9 cellular contexts compared by ENCODE assay signal in the genomic region with DNA sequence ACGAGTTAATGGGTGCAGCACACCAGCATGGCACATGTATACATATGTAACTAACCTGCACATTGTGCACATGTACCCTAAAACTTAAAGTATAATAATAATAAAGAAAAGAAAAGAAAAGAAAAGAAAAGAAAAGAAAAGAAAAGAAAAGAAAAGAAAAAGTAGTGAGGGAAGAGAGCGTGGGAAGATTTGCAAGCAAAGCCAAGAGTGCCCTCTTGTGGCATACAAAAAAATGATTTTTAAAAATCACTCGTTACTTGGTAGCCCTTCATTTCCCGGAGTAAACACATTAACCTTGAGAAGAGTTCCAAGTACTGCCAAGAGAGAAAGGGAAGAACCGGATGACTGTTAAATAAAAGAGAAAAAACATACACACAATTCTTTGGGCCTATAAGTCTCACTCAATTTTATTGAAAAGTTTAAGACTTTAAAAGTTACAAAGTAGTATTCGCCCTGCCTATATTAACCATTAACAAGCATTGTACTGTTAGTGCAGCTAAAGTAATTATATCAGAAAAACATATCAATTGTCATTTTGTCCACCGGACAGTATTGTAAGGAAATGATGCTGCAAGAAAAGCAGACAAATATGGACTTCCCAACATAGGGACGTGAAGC. TPM values are rescaled to one million over a fixed set of nuclear protein-coding genes. Genes with fewer than 3 reads are reported as not detected.
DNase-seq lines count a peak whose midpoint lies in the region; ATAC-seq, FAIRE-seq and TF ChIP-seq lines count a peak whose summit lies in the region.
"Had no signal": no experiment of that assay in that cellular context is flagged by ENCODE, and none has a peak within 500 bp of the region (broad histone marks: within the 10 kb centered on the region; RNA-seq: fewer than 3 reads in every experiment).

No MANE protein-coding gene starts in this region.

- in situ Hi-C loops in GM13976 (cut with MboI; ENCODE audit: low sequenced_read_pairs, unreplicated experiment) = loop anchor here (5.0 to 10.0 kb wide), 3 partner anchors 181 to 378 kb away; no protein-coding TSS in a partner anchor

- TF ChIP-seq CTCF in AG04449 (IDR thresholded peaks at IDR 0.05; ENCODE audit: insufficient read depth, low read length, missing control alignments) = peak; percentile 38
- TF ChIP-seq CTCF in GM13976 (IDR thresholded peaks at IDR 0.05; ENCODE audit: borderline replicate concordance, control extremely low read depth, extremely low read depth, insufficient read depth, missing control alignments) = no peak
- TF ChIP-seq CTCF in Peyer's patch (IDR thresholded peaks at IDR 0.05) = peak; percentile 45 to 76 (median 70)
- TF ChIP-seq CTCF in endothelial cell of umbilical vein (IDR thresholded peaks at IDR 0.05; ENCODE audit: extremely low read depth in 1 of 2, insufficient read depth in 1 of 2, low read depth in 1 of 2, low read length in 2 of 2) = peak in 1 of 2 donors; percentile 25

- H3K4me3 ChIP-seq in AG04449 (ENCODE audit: low read depth, low read length) (no peak overlapping the region), Peyer's patch (no peak overlapping the region), endothelial cell of umbilical vein (replicated peaks in 1 of 3; ENCODE audit: insufficient read depth in 1 of 3, low read depth in 1 of 3, low read length in 3 of 3) (no peak overlapping the region)

- H3K36me3 ChIP-seq in Peyer's patch (peaks cover 0 to 17% (median 0%) of the 10 kb centered on the region in 3 donors), endothelial cell of umbilical vein (ENCODE audit: control insufficient read depth in 2 of 2, extremely low read depth in 1 of 2, insufficient read depth in 2 of 2, low read length in 2 of 2) (no peaks in the 10 kb centered on the region)

- H3K9me3 ChIP-seq in Peyer's patch = no peaks in the 10 kb centered on the region
- no peaks in the 10 kb centered on the region for H3K9me3 ChIP-seq in endothelial cell of umbilical vein (replicated peaks; ENCODE audit: control insufficient read depth, insufficient read depth, low read length)

- intact Hi-C loops in endothelial cell of umbilical vein (cut with micrococcal nuclease) = loop anchor here (1.0 kb wide), 2 partner anchors 183 to 278 kb away; no protein-coding TSS in a partner anchor

- no peaks in the 10 kb centered on the region for H3K79me2 ChIP-seq in endothelial cell of umbilical vein (ENCODE audit: control insufficient read depth, insufficient read depth, low read length)

- POLR2A ChIA-PET in AG04449 (lab: Yijun Ruan, JAX) = no interaction called here
- POLR2A ChIA-PET in endothelial cell of umbilical vein (lab: Charles Lee) = no interaction called here

- ATAC-seq in naive B cell (ENCODE audit: low read depth in 2 of 2) = peak in 1 of 2 donors; percentile 58
- no peak for ATAC-seq in stimulated activated memory B cell treated with anti-CD40 and anti-IgM and Interleukin-4, amounts not matched to agents 10 μg/mL and 1 μg/mL and 100 μg/mL, for 72 hours

- H4K20me1 ChIP-seq in endothelial cell of umbilical vein (replicated peaks; ENCODE audit: control insufficient read depth, extremely low read depth, insufficient read depth, low read length) = no peaks in the 10 kb centered on the region

- CTCF ChIA-PET in AG04449 (lab: Yijun Ruan, JAX) (interaction anchor here (0.7 to 4.2 kb wide), 41 partner anchors 9 to 525 kb away, joined by 3 to 225 read pairs (median 6); a partner anchor contains a TSS), endothelial cell of umbilical vein (lab: Charles Lee) (interaction anchor here (0.8 to 4.2 kb wide), 12 partner anchors 16 to 648 kb away, joined by 3 to 74 read pairs (median 10); a partner anchor contains a TSS)

- no peak for TF ChIP-seq POLR2A in Peyer's patch (IDR thresholded peaks at IDR 0.05)
- no peak for TF ChIP-seq POLR2A in endothelial cell of umbilical vein (IDR thresholded peaks at IDR 0.05; ENCODE audit: low read depth, low read length)

- no peaks in the 10 kb centered on the region for H3K9me3 Mint-ChIP-seq in naive B cell
- no peaks in the 10 kb centered on the region for H3K9me3 Mint-ChIP-seq in stimulated activated memory B cell treated with anti-CD40 and anti-IgM and Interleukin-4, amounts not matched to agents 10 μg/mL and 1 μg/mL and 100 μg/mL, for 72 hours
- no peaks in the 10 kb centered on the region for H3K9me3 Mint-ChIP-seq in T-helper 2 cell treated with Interferon-gamma antibody and Interleukin-4, amounts not matched to agents 5 μg/mL and 100 μg/mL, for 36 hours
- H3K9me3 Mint-ChIP-seq: dendritic cell treated with granulocyte-macrophage colony-stimulating factor and Interleukin-4, amounts not matched to agents 40 ng/mL and 50 ng/mL, for 4 days had no signal

- no peaks in the 10 kb centered on the region for H3K36me3 Mint-ChIP-seq in naive B cell
- H3K36me3 Mint-ChIP-seq in stimulated activated memory B cell treated with anti-CD40 and anti-IgM and Interleukin-4, amounts not matched to agents 10 μg/mL and 1 μg/mL and 100 μg/mL, for 72 hours = no peaks in the 10 kb centered on the region
- no peaks in the 10 kb centered on the region for H3K36me3 Mint-ChIP-seq in T-helper 2 cell treated with Interferon-gamma antibody and Interleukin-4, amounts not matched to agents 5 μg/mL and 100 μg/mL, for 36 hours (ENCODE audit: low read depth)

- no peak overlapping the region for H3K4me2 ChIP-seq in endothelial cell of umbilical vein (ENCODE audit: insufficient read depth, low read length)

- H3K9me1 ChIP-seq in endothelial cell of umbilical vein (replicated peaks; ENCODE audit: control insufficient read depth, extremely low read depth, insufficient read depth, low read length) = no peaks in the 10 kb centered on the region

- H3K4me1 ChIP-seq in Peyer's patch = peaks cover 0 to 7% (median 1%) of the 10 kb centered on the region in 4 donors
- peaks cover 14% of the 10 kb centered on the region for H3K4me1 ChIP-seq in endothelial cell of umbilical vein (ENCODE audit: control insufficient read depth, extremely low read depth, insufficient read depth, low read length)

- no peak overlapping the region for H2AFZ ChIP-seq in endothelial cell of umbilical vein (ENCODE audit: low read depth, low read length)

- no peak overlapping the region for H3K27ac Mint-ChIP-seq in naive B cell
- no peak overlapping the region for H3K27ac Mint-ChIP-seq in stimulated activated memory B cell treated with anti-CD40 and anti-IgM and Interleukin-4, amounts not matched to agents 10 μg/mL and 1 μg/mL and 100 μg/mL, for 72 hours
- no peak overlapping the region for H3K27ac Mint-ChIP-seq in T-helper 2 cell treated with Interferon-gamma antibody and Interleukin-4, amounts not matched to agents 5 μg/mL and 100 μg/mL, for 36 hours
- H3K27ac Mint-ChIP-seq: dendritic cell treated with granulocyte-macrophage colony-stimulating factor and Interleukin-4, amounts not matched to agents 40 ng/mL and 50 ng/mL, for 4 days had no signal

- DNase-seq in AG04449 (ENCODE audit: low read depth, low spot score) (no peak), GM13976 (ENCODE audit: low spot score) (peak; percentile 36), Peyer's patch (no peak), endothelial cell of umbilical vein (ENCODE audit: low read depth, low spot score) (peak; percentile 63), naive B cell (peak; percentile 30), 8988T (no peak)
- no peak for DNase-seq in T-helper 2 cell treated with Interferon-gamma antibody and Interleukin-4, amounts not matched to agents 5 μg/mL and 100 μg/mL, for 36 hours (ENCODE audit: low spot score)

- H3K4me3 Mint-ChIP-seq in naive B cell = no peak overlapping the region
- no peak overlapping the region for H3K4me3 Mint-ChIP-seq in stimulated activated memory B cell treated with anti-CD40 and anti-IgM and Interleukin-4, amounts not matched to agents 10 μg/mL and 1 μg/mL and 100 μg/mL, for 72 hours
- H3K4me3 Mint-ChIP-seq in T-helper 2 cell treated with Interferon-gamma antibody and Interleukin-4, amounts not matched to agents 5 μg/mL and 100 μg/mL, for 36 hours = no peak overlapping the region
- H3K4me3 Mint-ChIP-seq: dendritic cell treated with granulocyte-macrophage colony-stimulating factor and Interleukin-4, amounts not matched to agents 40 ng/mL and 50 ng/mL, for 4 days had no signal

- FAIRE-seq in endothelial cell of umbilical vein (lab: Jason Lieb, UNC) = no peak

- H3K27me3 ChIP-seq in Peyer's patch (no peaks in the 10 kb centered on the region), endothelial cell of umbilical vein (ENCODE audit: control insufficient read depth in 2 of 2, insufficient read depth in 2 of 2, low read length in 2 of 2) (no peaks in the 10 kb centered on the region)

- H3K27me3 Mint-ChIP-seq in naive B cell = peaks cover 20 to 31% (median 20%) of the 10 kb centered on the region in 3 donors
- peaks cover 14% of the 10 kb centered on the region for H3K27me3 Mint-ChIP-seq in stimulated activated memory B cell treated with anti-CD40 and anti-IgM and Interleukin-4, amounts not matched to agents 10 μg/mL and 1 μg/mL and 100 μg/mL, for 72 hours
- H3K27me3 Mint-ChIP-seq in T-helper 2 cell treated with Interferon-gamma antibody and Interleukin-4, amounts not matched to agents 5 μg/mL and 100 μg/mL, for 36 hours (ENCODE audit: low read depth) = peaks cover 32% of the 10 kb centered on the region

- BruUV-seq in endothelial cell of umbilical vein (replicated peaks; lab: Mats Ljungman, UMichigan) = no TSS peak

- dilution Hi-C loops in endothelial cell of umbilical vein (cut with MboI; ENCODE audit: extremely low pct_ligation_motif_present, low sequenced_read_pairs) = loop anchor here (25.0 kb wide), 1 partner anchor 226 kb away; a partner anchor contains a TSS

- no peak overlapping the region for H3K27ac ChIP-seq in Peyer's patch
- no peak overlapping the region for H3K27ac ChIP-seq in endothelial cell of umbilical vein (ENCODE audit: insufficient read depth, low read depth, low read length)

- no peak overlapping the region for H3K9ac ChIP-seq in endothelial cell of umbilical vein (replicated peaks; ENCODE audit: extremely low read depth, insufficient read depth, low read length)

- H3K4me1 Mint-ChIP-seq in naive B cell = peaks cover 12 to 19% (median 16%) of the 10 kb centered on the region in 3 donors
- H3K4me1 Mint-ChIP-seq in stimulated activated memory B cell treated with anti-CD40 and anti-IgM and Interleukin-4, amounts not matched to agents 10 μg/mL and 1 μg/mL and 100 μg/mL, for 72 hours = peaks cover 18% of the 10 kb centered on the region
- H3K4me1 Mint-ChIP-seq in T-helper 2 cell treated with Interferon-gamma antibody and Interleukin-4, amounts not matched to agents 5 μg/mL and 100 μg/mL, for 36 hours (ENCODE audit: low read depth) = peaks cover 10% of the 10 kb centered on the region

RNA-seq across cellular contexts. Expression of a gene that starts 6.2 kb away (rescaled TPM):
- total RNA-seq in Peyer's patch = 1 to 10 TPM in 2 of 4 donors, under 1 TPM in 1, not detected in 1; 0.70 to 9.9 (median 3.1) TPM
- 0.32 TPM in 1 of 2 replicates, not detected in the other for total RNA-seq in endothelial cell of umbilical vein
- polyA plus RNA-seq in endothelial cell of umbilical vein = 0.29 and 0.30 TPM in 2 replicates
- 0.13 and 0.26 TPM in 2 replicates for polyA plus RNA-seq in endothelial cell of umbilical vein (2011; cell fraction: cytosol; rRNA removed)
- polyA plus RNA-seq in endothelial cell of umbilical vein (2011; cell fraction: nucleus; rRNA removed) = 0.07 TPM in 1 of 2 replicates, not detected in the other
- polyA plus RNA-seq in endothelial cell of umbilical vein (2012) = 0.19 TPM in 1 of 2 replicates, not detected in the other
- polyA minus RNA-seq in endothelial cell of umbilical vein = 0.49 TPM in 1 of 2 replicates, not detected in the other
- not detected for polyA minus RNA-seq in endothelial cell of umbilical vein (2011; cell fraction: cytosol; rRNA and poly(A)+ RNA removed)
- not detected in 2 replicates for polyA minus RNA-seq in endothelial cell of umbilical vein (2011; cell fraction: nucleus; rRNA and poly(A)+ RNA removed)
- 1 to 10 TPM in 1 of 6 donors, under 1 TPM in 3, not detected in 2; 0.24 to 1.1 (median 0.95) TPM for polyA plus RNA-seq in naive B cell (ENCODE audit: low read depth in 6 of 6)

RNA-seq across cellular contexts. Expression of a gene that starts 38.3 kb away (rescaled TPM):
- total RNA-seq in Peyer's patch = 100 to 1,000 TPM in 2 of 4 donors, 10 to 100 TPM in 2; 30.5 to 349 (median 116) TPM
- 28.1 and 41.1 TPM in 2 replicates for total RNA-seq in endothelial cell of umbilical vein
- polyA plus RNA-seq in endothelial cell of umbilical vein = 22.5 and 24.0 TPM in 2 replicates
- polyA plus RNA-seq in endothelial cell of umbilical vein (2011; cell fraction: cytosol; rRNA removed) = 15.9 and 17.5 TPM in 2 replicates
- 9.5 and 12.0 TPM in 2 replicates for polyA plus RNA-seq in endothelial cell of umbilical vein (2011; cell fraction: nucleus; rRNA removed)
- 15.9 and 20.5 TPM in 2 replicates for polyA plus RNA-seq in endothelial cell of umbilical vein (2012)
- 36.8 and 41.5 TPM in 2 replicates for polyA minus RNA-seq in endothelial cell of umbilical vein
- polyA minus RNA-seq in endothelial cell of umbilical vein (2011; cell fraction: cytosol; rRNA and poly(A)+ RNA removed) = 11.5 TPM
- polyA minus RNA-seq in endothelial cell of umbilical vein (2011; cell fraction: nucleus; rRNA and poly(A)+ RNA removed) = 4.4 and 10.5 TPM in 2 replicates
- 100 to 1,000 TPM; 134 to 178 (median 159) TPM for polyA plus RNA-seq in naive B cell (ENCODE audit: low read depth in 6 of 6)

Comparison
In these comparisons a context has a peak if more than half of its experiments do, and no peak if none do; other contexts are left out.
1. DNase-seq: peak in GM13976 (single experiment), endothelial cell of umbilical vein (single experiment) and naive B cell (single experiment); none in AG04449 (single experiment), Peyer's patch (0 of 3), 8988T (single experiment) and T-helper 2 cell treated with Interferon-gamma antibody and Interleukin-4, amounts not matched to agents 5 μg/mL and 100 μg/mL, for 36 hours (single experiment).